ENCODE assay signal across 8 cellular contexts in the genomic region with DNA sequence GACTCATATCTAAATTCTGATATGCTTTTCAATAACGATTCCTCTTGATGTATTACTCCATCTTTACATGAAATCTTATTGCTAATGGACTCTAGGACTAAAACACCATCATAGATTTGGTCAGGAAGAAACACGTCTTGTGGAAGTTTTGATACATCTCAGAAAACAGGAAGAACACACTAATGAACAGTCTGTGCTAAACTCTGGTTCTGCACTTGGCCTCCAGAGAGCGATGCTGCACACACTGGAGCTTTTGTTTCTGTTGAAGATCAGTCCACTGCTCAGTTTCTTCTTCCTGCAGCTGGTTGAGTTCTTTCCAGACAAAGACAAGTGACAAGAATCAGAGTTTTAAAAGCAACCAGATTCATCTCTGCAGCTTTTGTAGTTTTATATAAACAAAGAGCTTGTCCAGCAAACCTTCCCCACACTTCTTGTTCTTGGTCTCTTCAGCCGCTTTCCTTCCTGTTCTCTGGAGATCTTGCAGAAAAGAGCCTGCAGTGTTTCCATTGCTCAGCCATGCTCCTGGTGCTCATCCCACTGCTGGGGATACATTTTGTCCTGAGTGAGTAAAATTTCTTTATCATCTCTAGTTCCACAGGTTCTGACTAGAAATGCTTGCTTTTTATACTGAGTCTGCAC.
DNase-seq lines count a peak whose midpoint lies in the region; ATAC-seq and TF ChIP-seq lines count a peak whose summit lies in the region.

No MANE protein-coding gene starts in this region.

- no TSS peak for BruUV-seq in Panc1 (replicated peaks; lab: Mats Ljungman, UMichigan)

- TF ChIP-seq CTCF in GM12865 (IDR thresholded peaks at IDR 0.05; ENCODE audit: insufficient read depth, low read depth, low read length, missing control alignments) (peak; percentile 53), Panc1 (IDR thresholded peaks at IDR 0.05) (peak; percentile 61), nephron progenitor cell (IDR thresholded peaks at IDR 0.05) (peak; percentile 33)

- CTCF ChIA-PET in Panc1 (lab: Charles Lee): interaction anchor here (0.6 kb wide), 1 partner anchor 23 kb away, joined by 3 read pairs; no protein-coding TSS in a partner anchor

- H3K27me3 ChIP-seq in Panc1 (ENCODE audit: control insufficient read depth, insufficient read depth, low read length): no peaks in the 10 kb centered on the region

- in situ Hi-C loops in Panc1 (cut with HindIII; ENCODE audit: low pct_unique_long_range_greater_than_20kb, low sequenced_read_pairs): no loop called here

- peaks cover 11% of the 10 kb centered on the region for H3K4me1 Mint-ChIP-seq in activated naive CD8-positive, alpha-beta T cell treated with anti-CD3 and anti-CD28 coated beads, Interleukin-2, amount 10 ng/mL, durations not matched to agents 7 days and 5 days
- H3K4me1 Mint-ChIP-seq in nephron progenitor cell: no peaks in the 10 kb centered on the region

- H3K36me3 Mint-ChIP-seq in activated naive CD8-positive, alpha-beta T cell treated with anti-CD3 and anti-CD28 coated beads, Interleukin-2, amount 10 ng/mL, durations not matched to agents 7 days and 5 days: peaks cover 5% of the 10 kb centered on the region
- H3K36me3 Mint-ChIP-seq in nephron progenitor cell (ENCODE audit: low read depth): no peaks in the 10 kb centered on the region

- H3K27me3 Mint-ChIP-seq in activated naive CD8-positive, alpha-beta T cell treated with anti-CD3 and anti-CD28 coated beads, Interleukin-2, amount 10 ng/mL, durations not matched to agents 7 days and 5 days: peaks cover 4% of the 10 kb centered on the region
- H3K27me3 Mint-ChIP-seq in nephron progenitor cell (ENCODE audit: low read depth, poor library complexity): peaks cover 5% of the 10 kb centered on the region

- ATAC-seq in Panc1: no peak
- peak; percentile 81 for ATAC-seq in activated naive CD8-positive, alpha-beta T cell treated with anti-CD3 and anti-CD28 coated beads, Interleukin-2, amount 10 ng/mL, durations not matched to agents 7 days and 5 days (ENCODE audit: low read depth)
- no peak for ATAC-seq in GM19324 (IDR thresholded peaks at IDR 0.05; ENCODE audit: low FRiP score, unreplicated experiment)

- POLR2A ChIA-PET in Panc1 (lab: Charles Lee): no interaction called here
- POLR2A ChIA-PET in activated naive CD8-positive, alpha-beta T cell treated with anti-CD3 and anti-CD28 coated beads, Interleukin-2, amount 10 ng/mL, durations not matched to agents 7 days and 5 days (lab: Charles Lee): no interaction called here

- H3K4me3 Mint-ChIP-seq in activated naive CD8-positive, alpha-beta T cell treated with anti-CD3 and anti-CD28 coated beads, Interleukin-2, amount 10 ng/mL, durations not matched to agents 7 days and 5 days: peak overlapping the region; percentile 83
- H3K4me3 Mint-ChIP-seq in nephron progenitor cell: no peak overlapping the region

- no peaks in the 10 kb centered on the region for H3K9me3 ChIP-seq in Panc1 (ENCODE audit: control insufficient read depth, insufficient read depth, low read depth, low read length)

- no peak overlapping the region for H3K27ac ChIP-seq in Panc1 (ENCODE audit: low read length)

- H3K9me3 Mint-ChIP-seq in activated naive CD8-positive, alpha-beta T cell treated with anti-CD3 and anti-CD28 coated beads, Interleukin-2, amount 10 ng/mL, durations not matched to agents 7 days and 5 days: no peaks in the 10 kb centered on the region
- H3K9me3 Mint-ChIP-seq in nephron progenitor cell: peaks cover 15% of the 10 kb centered on the region

- DNase-seq in GM12865 (ENCODE audit: low read depth) (peak; percentile 18), Panc1 (ENCODE audit: low read depth, low spot score) (no peak), nephron progenitor cell (peak; percentile 16), OCI-M2 (lab: John Stamatoyannopoulos, UW; ENCODE audit: unreplicated experiment) (no peak), A172 (ENCODE audit: low spot score) (no peak), ecto neural progenitor cell (ENCODE audit: low spot score) (no peak)
- no peak for DNase-seq in activated naive CD8-positive, alpha-beta T cell treated with anti-CD3 and anti-CD28 coated beads, Interleukin-2, amount 10 ng/mL, durations not matched to agents 7 days and 5 days

- intact Hi-C loops in Panc1 (cut with micrococcal nuclease; ENCODE audit: unreplicated experiment): no loop called here

- peak overlapping the region; percentile 77 for H3K27ac Mint-ChIP-seq in activated naive CD8-positive, alpha-beta T cell treated with anti-CD3 and anti-CD28 coated beads, Interleukin-2, amount 10 ng/mL, durations not matched to agents 7 days and 5 days
- H3K27ac Mint-ChIP-seq in nephron progenitor cell: no peak overlapping the region

- no peak overlapping the region for H3K4me3 ChIP-seq in GM12865 (ENCODE audit: low read depth, low read length)
- no peak overlapping the region for H3K4me3 ChIP-seq in Panc1 (ENCODE audit: low read depth in 2 of 2, low read length in 2 of 2)

- H3K4me1 ChIP-seq in Panc1 (ENCODE audit: control insufficient read depth, insufficient read depth, low read length): no peaks in the 10 kb centered on the region

- no peaks in the 10 kb centered on the region for H3K36me3 ChIP-seq in Panc1 (ENCODE audit: control insufficient read depth, insufficient read depth, low read length)

Comparison
In these comparisons a context has a peak if more than half of its experiments do, and no peak if none do; other contexts are left out.
1. DNase-seq: peak in GM12865 (single experiment) and nephron progenitor cell (single experiment); none in Panc1 (single experiment), activated naive CD8-positive, alpha-beta T cell treated with anti-CD3 and anti-CD28 coated beads, Interleukin-2, amount 10 ng/mL, durations not matched to agents 7 days and 5 days (single experiment), OCI-M2 (single experiment), A172 (single experiment) and ecto neural progenitor cell (single experiment).
2. Peak in every context shown above with its lines, with median percentiles within 50 percentile points of each other: CTCF ChIP-seq.